1 cellular context compared by ENCODE assay signal in genomic region chr10:131885391-131886165, GRCh38.
TF ChIP-seq lines count a peak whose summit lies in the region.

No MANE protein-coding gene starts in this region.

TF ChIP-seq in HepG2, 621 proteins besides CTCF, POLR2A, EP300 and RAD21 (continued from another document and continues in another):
- TF ChIP-seq, protein P1, sequence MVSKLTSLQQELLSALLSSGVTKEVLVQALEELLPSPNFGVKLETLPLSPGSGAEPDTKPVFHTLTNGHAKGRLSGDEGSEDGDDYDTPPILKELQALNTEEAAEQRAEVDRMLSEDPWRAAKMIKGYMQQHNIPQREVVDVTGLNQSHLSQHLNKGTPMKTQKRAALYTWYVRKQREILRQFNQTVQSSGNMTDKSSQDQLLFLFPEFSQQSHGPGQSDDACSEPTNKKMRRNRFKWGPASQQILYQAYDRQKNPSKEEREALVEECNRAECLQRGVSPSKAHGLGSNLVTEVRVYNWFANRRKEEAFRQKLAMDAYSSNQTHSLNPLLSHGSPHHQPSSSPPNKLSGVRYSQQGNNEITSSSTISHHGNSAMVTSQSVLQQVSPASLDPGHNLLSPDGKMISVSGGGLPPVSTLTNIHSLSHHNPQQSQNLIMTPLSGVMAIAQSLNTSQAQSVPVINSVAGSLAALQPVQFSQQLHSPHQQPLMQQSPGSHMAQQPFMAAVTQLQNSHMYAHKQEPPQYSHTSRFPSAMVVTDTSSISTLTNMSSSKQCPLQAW (CRISPR knock-in tag; IDR thresholded peaks at IDR 0.05): peak; percentile 74
- TF ChIP-seq EZH2 (conservative IDR thresholded peaks at IDR 0.05; ENCODE audit: low read depth, low read length) (no peak), ZNF740 (CRISPR knock-in tag; IDR thresholded peaks at IDR 0.05) (no peak), ZMAT3 (CRISPR knock-in tag; conservative IDR thresholded peaks at IDR 0.05) (no peak), ZNF768 (CRISPR knock-in tag; IDR thresholded peaks at IDR 0.05) (peak; percentile 57; the same call in 1 of the 2 replicates), PBX2 (CRISPR knock-in tag; IDR thresholded peaks at IDR 0.05) (no peak), ZNF598 (CRISPR knock-in tag; IDR thresholded peaks at IDR 0.05; ENCODE audit: borderline replicate concordance) (no peak), SKI (IDR thresholded peaks at IDR 0.05; ENCODE audit: partially characterized antibody) (no peak), ZNF646 (CRISPR knock-in tag; IDR thresholded peaks at IDR 0.05) (peak; percentile 82; the same call in 1 of the 2 replicates), KLF15 (CRISPR knock-in tag; IDR thresholded peaks at IDR 0.05; ENCODE audit: borderline replicate concordance) (no peak), CBX1 (IDR thresholded peaks at IDR 0.05; ENCODE audit: low read depth) (no peak), ZNF878 (CRISPR knock-in tag; IDR thresholded peaks at IDR 0.05) (no peak), ZMYM3 (CRISPR knock-in tag; IDR thresholded peaks at IDR 0.05) (no peak), DNMT3B (CRISPR knock-in tag; conservative IDR thresholded peaks at IDR 0.05) (no peak), ZKSCAN1 (IDR thresholded peaks at IDR 0.05; ENCODE audit: low read length) (no peak), SIX4 (CRISPR knock-in tag; IDR thresholded peaks at IDR 0.05) (no peak), IKZF4 (CRISPR knock-in tag; IDR thresholded peaks at IDR 0.05; ENCODE audit: borderline replicate concordance, low read depth, not compliant biosample characterization) (no peak), ATRX (CRISPR knock-in tag; IDR thresholded peaks at IDR 0.05; ENCODE audit: borderline replicate concordance) (no peak), CSRNP2 (CRISPR knock-in tag; conservative IDR thresholded peaks at IDR 0.05; ENCODE audit: low read depth) (no peak), ZNF776 (CRISPR knock-in tag; IDR thresholded peaks at IDR 0.05) (no peak), THAP11 (CRISPR knock-in tag; IDR thresholded peaks at IDR 0.05) (peak; percentile 54; the same call in 1 of the 2 replicates), ZNF747 (CRISPR knock-in tag; IDR thresholded peaks at IDR 0.05; ENCODE audit: borderline replicate concordance) (no peak), ZBTB44 (CRISPR knock-in tag; IDR thresholded peaks at IDR 0.05) (no peak), HMG20A (CRISPR knock-in tag; IDR thresholded peaks at IDR 0.05; ENCODE audit: borderline replicate concordance) (no peak), ZNF230 (CRISPR knock-in tag; IDR thresholded peaks at IDR 0.05) (0 out of 2 replicates have a peak, but pooled peaks have one; percentile 40), ZNF777 (CRISPR knock-in tag; IDR thresholded peaks at IDR 0.05) (no peak), RFX1 (IDR thresholded peaks at IDR 0.05) (no peak), SP2 (CRISPR knock-in tag; IDR thresholded peaks at IDR 0.05) (no peak), ZFP41 (CRISPR knock-in tag; IDR thresholded peaks at IDR 0.05; ENCODE audit: borderline replicate concordance) (no peak), ZBTB1 (CRISPR knock-in tag; IDR thresholded peaks at IDR 0.05; ENCODE audit: borderline replicate concordance) (no peak)
- TF ChIP-seq, protein P2, sequence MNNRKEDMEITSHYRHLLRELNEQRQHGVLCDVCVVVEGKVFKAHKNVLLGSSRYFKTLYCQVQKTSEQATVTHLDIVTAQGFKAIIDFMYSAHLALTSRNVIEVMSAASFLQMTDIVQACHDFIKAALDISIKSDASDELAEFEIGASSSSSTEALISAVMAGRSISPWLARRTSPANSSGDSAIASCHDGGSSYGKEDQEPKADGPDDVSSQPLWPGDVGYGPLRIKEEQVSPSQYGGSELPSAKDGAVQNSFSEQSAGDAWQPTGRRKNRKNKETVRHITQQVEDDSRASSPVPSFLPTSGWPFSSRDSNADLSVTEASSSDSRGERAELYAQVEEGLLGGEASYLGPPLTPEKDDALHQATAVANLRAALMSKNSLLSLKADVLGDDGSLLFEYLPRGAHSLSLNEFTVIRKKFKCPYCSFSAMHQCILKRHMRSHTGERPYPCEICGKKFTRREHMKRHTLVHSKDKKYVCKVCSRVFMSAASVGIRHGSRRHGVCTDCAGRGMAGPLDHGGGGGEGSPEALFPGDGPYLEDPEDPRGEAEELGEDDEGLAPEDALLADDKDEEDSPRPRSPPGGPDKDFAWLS (CRISPR knock-in tag; IDR thresholded peaks at IDR 0.05; ENCODE audit: borderline replicate concordance): no peak
- TF ChIP-seq, protein P3, sequence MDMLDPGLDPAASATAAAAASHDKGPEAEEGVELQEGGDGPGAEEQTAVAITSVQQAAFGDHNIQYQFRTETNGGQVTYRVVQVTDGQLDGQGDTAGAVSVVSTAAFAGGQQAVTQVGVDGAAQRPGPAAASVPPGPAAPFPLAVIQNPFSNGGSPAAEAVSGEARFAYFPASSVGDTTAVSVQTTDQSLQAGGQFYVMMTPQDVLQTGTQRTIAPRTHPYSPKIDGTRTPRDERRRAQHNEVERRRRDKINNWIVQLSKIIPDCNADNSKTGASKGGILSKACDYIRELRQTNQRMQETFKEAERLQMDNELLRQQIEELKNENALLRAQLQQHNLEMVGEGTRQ (IDR thresholded peaks at IDR 0.05; ENCODE audit: low read depth, low read length): no peak
- TF ChIP-seq, protein P3 (CRISPR knock-in tag; IDR thresholded peaks at IDR 0.05; ENCODE audit: borderline replicate concordance): no peak
- TF ChIP-seq, protein P4, sequence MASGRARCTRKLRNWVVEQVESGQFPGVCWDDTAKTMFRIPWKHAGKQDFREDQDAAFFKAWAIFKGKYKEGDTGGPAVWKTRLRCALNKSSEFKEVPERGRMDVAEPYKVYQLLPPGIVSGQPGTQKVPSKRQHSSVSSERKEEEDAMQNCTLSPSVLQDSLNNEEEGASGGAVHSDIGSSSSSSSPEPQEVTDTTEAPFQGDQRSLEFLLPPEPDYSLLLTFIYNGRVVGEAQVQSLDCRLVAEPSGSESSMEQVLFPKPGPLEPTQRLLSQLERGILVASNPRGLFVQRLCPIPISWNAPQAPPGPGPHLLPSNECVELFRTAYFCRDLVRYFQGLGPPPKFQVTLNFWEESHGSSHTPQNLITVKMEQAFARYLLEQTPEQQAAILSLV (CRISPR knock-in tag; IDR thresholded peaks at IDR 0.05; ENCODE audit: borderline replicate concordance): no peak
- TF ChIP-seq, protein P5, sequence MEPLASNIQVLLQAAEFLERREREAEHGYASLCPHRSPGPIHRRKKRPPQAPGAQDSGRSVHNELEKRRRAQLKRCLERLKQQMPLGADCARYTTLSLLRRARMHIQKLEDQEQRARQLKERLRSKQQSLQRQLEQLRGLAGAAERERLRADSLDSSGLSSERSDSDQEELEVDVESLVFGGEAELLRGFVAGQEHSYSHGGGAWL (CRISPR knock-in tag; IDR thresholded peaks at IDR 0.05): no peak
- TF ChIP-seq, protein P6, sequence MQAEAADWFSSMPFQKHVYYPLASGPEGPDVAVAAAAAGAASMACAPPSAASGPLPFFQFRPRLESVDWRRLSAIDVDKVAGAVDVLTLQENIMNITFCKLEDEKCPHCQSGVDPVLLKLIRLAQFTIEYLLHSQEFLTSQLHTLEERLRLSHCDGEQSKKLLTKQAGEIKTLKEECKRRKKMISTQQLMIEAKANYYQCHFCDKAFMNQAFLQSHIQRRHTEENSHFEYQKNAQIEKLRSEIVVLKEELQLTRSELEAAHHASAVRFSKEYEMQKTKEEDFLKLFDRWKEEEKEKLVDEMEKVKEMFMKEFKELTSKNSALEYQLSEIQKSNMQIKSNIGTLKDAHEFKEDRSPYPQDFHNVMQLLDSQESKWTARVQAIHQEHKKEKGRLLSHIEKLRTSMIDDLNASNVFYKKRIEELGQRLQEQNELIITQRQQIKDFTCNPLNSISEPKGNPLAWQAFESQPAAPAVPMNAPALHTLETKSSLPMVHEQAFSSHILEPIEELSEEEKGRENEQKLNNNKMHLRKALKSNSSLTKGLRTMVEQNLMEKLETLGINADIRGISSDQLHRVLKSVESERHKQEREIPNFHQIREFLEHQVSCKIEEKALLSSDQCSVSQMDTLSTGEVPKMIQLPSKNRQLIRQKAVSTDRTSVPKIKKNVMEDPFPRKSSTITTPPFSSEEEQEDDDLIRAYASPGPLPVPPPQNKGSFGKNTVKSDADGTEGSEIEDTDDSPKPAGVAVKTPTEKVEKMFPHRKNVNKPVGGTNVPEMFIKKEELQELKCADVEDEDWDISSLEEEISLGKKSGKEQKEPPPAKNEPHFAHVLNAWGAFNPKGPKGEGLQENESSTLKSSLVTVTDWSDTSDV (CRISPR knock-in tag; IDR thresholded peaks at IDR 0.05): no peak
- TF ChIP-seq, protein P7, sequence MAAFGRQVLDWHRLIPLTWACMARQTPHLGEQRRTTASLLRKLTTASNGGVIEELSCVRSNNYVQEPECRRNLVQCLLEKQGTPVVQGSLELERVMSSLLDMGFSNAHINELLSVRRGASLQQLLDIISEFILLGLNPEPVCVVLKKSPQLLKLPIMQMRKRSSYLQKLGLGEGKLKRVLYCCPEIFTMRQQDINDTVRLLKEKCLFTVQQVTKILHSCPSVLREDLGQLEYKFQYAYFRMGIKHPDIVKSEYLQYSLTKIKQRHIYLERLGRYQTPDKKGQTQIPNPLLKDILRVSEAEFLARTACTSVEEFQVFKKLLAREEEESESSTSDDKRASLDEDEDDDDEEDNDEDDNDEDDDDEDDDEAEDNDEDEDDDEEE (CRISPR knock-in tag; IDR thresholded peaks at IDR 0.05): no peak
